1 cellular context compared by ENCODE assay signal in genomic region chr7:69438584-69438983, GRCh38.
TF ChIP-seq lines count a peak whose summit lies in the region.

No MANE protein-coding gene starts in this region.

TF ChIP-seq in GM23338, 12 proteins besides CTCF, POLR2A, EP300 and RAD21 (continued from another document):
- TF ChIP-seq, protein P1, sequence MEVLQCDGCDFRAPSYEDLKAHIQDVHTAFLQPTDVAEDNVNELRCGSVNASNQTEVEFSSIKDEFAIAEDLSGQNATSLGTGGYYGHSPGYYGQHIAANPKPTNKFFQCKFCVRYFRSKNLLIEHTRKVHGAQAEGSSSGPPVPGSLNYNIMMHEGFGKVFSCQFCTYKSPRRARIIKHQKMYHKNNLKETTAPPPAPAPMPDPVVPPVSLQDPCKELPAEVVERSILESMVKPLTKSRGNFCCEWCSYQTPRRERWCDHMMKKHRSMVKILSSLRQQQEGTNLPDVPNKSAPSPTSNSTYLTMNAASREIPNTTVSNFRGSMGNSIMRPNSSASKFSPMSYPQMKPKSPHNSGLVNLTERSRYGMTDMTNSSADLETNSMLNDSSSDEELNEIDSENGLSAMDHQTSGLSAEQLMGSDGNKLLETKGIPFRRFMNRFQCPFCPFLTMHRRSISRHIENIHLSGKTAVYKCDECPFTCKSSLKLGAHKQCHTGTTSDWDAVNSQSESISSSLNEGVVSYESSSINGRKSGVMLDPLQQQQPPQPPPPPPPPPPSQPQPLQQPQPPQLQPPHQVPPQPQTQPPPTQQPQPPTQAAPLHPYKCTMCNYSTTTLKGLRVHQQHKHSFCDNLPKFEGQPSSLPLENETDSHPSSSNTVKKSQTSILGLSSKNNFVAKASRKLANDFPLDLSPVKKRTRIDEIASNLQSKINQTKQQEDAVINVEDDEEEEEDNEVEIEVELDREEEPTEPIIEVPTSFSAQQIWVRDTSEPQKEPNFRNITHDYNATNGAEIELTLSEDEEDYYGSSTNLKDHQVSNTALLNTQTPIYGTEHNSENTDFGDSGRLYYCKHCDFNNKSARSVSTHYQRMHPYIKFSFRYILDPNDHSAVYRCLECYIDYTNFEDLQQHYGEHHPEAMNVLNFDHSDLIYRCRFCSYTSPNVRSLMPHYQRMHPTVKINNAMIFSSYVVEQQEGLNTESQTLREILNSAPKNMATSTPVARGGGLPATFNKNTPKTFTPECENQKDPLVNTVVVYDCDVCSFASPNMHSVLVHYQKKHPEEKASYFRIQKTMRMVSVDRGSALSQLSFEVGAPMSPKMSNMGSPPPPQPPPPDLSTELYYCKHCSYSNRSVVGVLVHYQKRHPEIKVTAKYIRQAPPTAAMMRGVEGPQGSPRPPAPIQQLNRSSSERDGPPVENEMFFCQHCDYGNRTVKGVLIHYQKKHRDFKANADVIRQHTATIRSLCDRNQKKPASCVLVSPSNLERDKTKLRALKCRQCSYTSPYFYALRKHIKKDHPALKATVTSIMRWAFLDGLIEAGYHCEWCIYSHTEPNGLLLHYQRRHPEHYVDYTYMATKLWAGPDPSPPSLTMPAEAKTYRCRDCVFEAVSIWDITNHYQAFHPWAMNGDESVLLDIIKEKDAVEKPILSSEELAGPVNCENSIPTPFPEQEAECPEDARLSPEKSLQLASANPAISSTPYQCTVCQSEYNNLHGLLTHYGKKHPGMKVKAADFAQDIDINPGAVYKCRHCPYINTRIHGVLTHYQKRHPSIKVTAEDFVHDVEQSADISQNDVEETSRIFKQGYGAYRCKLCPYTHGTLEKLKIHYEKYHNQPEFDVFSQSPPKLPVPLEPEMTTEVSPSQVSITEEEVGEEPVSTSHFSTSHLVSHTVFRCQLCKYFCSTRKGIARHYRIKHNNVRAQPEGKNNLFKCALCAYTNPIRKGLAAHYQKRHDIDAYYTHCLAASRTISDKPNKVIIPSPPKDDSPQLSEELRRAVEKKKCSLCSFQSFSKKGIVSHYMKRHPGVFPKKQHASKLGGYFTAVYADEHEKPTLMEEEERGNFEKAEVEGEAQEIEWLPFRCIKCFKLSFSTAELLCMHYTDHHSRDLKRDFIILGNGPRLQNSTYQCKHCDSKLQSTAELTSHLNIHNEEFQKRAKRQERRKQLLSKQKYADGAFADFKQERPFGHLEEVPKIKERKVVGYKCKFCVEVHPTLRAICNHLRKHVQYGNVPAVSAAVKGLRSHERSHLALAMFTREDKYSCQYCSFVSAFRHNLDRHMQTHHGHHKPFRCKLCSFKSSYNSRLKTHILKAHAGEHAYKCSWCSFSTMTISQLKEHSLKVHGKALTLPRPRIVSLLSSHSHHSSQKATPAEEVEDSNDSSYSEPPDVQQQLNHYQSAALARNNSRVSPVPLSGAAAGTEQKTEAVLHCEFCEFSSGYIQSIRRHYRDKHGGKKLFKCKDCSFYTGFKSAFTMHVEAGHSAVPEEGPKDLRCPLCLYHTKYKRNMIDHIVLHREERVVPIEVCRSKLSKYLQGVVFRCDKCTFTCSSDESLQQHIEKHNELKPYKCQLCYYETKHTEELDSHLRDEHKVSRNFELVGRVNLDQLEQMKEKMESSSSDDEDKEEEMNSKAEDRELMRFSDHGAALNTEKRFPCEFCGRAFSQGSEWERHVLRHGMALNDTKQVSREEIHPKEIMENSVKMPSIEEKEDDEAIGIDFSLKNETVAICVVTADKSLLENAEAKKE (CRISPR knock-in tag; IDR thresholded peaks at IDR 0.05), result no peak
- no peak for TF ChIP-seq POLR2AphosphoS5 (IDR thresholded peaks at IDR 0.05; ENCODE audit: low read depth)
- TF ChIP-seq STAT1 (IDR thresholded peaks at IDR 0.05; ENCODE audit: unreplicated experiment), result no peak
